23 cellular contexts compared by ENCODE assay signal in the genomic region with DNA sequence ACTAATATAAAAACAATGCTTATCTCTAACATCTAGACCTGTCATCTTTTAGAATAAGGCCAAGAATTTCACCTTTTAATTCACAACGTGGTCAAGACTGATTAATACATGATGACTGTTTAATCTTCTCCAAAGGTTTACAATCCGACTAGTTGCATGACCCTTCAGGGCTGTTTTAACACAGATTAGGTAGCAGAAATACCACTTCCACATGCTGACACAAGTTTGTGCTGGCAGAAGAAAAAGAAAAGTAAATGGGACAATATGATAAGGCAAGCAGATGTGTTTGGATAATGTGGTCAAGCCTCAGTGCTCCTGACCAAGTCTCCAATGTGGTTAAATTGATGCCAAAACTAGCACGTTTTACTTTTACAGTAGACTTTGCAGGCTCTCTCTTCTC. TPM values are rescaled to one million over a fixed set of nuclear protein-coding genes. Genes with fewer than 3 reads are reported as not detected.
DNase-seq lines count a peak whose midpoint lies in the region; ATAC-seq, FAIRE-seq and TF ChIP-seq lines count a peak whose summit lies in the region.
"Had no signal": no experiment of that assay in that cellular context is flagged by ENCODE, and none has a peak within 500 bp of the region (broad histone marks: within the 10 kb centered on the region; RNA-seq: fewer than 3 reads in every experiment).

No MANE protein-coding gene starts in this region.

- no peak overlapping the region for H2BK5ac ChIP-seq in H9 (ENCODE audit: insufficient read length, low read length)

- no peak overlapping the region for H4K5ac ChIP-seq in H9 (ENCODE audit: insufficient read length, low read depth, low read length)

- H3K4me2 ChIP-seq in GM12878 (ENCODE audit: control insufficient read depth, insufficient read depth) (no peak overlapping the region), H9 (ENCODE audit: insufficient read depth, insufficient read length, low read length) (no peak overlapping the region)

- H3K18ac ChIP-seq in H9 (ENCODE audit: insufficient read length, low read depth, low read length): no peak overlapping the region

- no peak; the same call in 1 of the 3 replicates for ATAC-seq in GM12878
- ATAC-seq in GM19463 (IDR thresholded peaks at IDR 0.05; ENCODE audit: unreplicated experiment): no peak
- ATAC-seq in activated T-helper 17 cell treated with anti-CD3 and anti-CD28 coated beads, Interleukin-2, amount 50 U/mL, for 72 hours (replicated peaks): no peak
- ATAC-seq: right cardiac atrium had no signal

- no peak overlapping the region for H2AFZ ChIP-seq in GM12878 (ENCODE audit: control insufficient read depth, low read depth, low read length)
- H2AFZ ChIP-seq in H9 (ENCODE audit: low read length): no peak overlapping the region

- FAIRE-seq in GM12878 (lab: Jason Lieb, UNC): no peak

- TF ChIP-seq RAD21 in GM12878 (IDR thresholded peaks at IDR 0.05; ENCODE audit: insufficient read depth, low read depth, low read length): no peak

- POLR2A ChIA-PET in GM12878 (lab: Charles Lee): no interaction called here

- TF ChIP-seq POLR2A in GM12878 (IDR thresholded peaks at IDR 0.05; ENCODE audit: low read depth, low read length): no peak

- H3K4me3 Mint-ChIP-seq in activated T-helper 17 cell treated with anti-CD3 and anti-CD28 coated beads, Interleukin-2, amount 50 U/mL, for 72 hours: no peak overlapping the region
- no peak overlapping the region for H3K4me3 Mint-ChIP-seq in H9

- H3K4ac ChIP-seq in H9 (ENCODE audit: low read depth, low read length): no peak overlapping the region

- no peaks in the 10 kb centered on the region for H3K23me2 ChIP-seq in H9 (ENCODE audit: insufficient read length, low read depth, low read length, poor library complexity, severe bottlenecking)

- H3K36me3 Mint-ChIP-seq in activated T-helper 17 cell treated with anti-CD3 and anti-CD28 coated beads, Interleukin-2, amount 50 U/mL, for 72 hours (ENCODE audit: low read depth): no peaks in the 10 kb centered on the region
- H3K36me3 Mint-ChIP-seq in H9 (ENCODE audit: insufficient read depth in 1 of 3, low read depth in 3 of 3): peaks cover 33 to 46% (median 36%) of the 10 kb centered on the region in 3 experiments

- H2BK20ac ChIP-seq in H9 (ENCODE audit: low read depth, low read length, poor library complexity, severe bottlenecking): no peak overlapping the region

- no peak overlapping the region for H2AK5ac ChIP-seq in H9 (ENCODE audit: insufficient read length, low read length)

- no peak overlapping the region for H4K91ac ChIP-seq in H9 (ENCODE audit: insufficient read length, low read depth, low read length)

- H3K9me3 Mint-ChIP-seq in activated T-helper 17 cell treated with anti-CD3 and anti-CD28 coated beads, Interleukin-2, amount 50 U/mL, for 72 hours: peaks cover 19% of the 10 kb centered on the region
- H3K9me3 Mint-ChIP-seq in H9: peaks cover 11 to 15% of the 10 kb centered on the region in 2 experiments; a peak in 4 of 5 replicates

- H3K4me1 Mint-ChIP-seq in activated T-helper 17 cell treated with anti-CD3 and anti-CD28 coated beads, Interleukin-2, amount 50 U/mL, for 72 hours: no peaks in the 10 kb centered on the region
- peaks cover 21 to 51% of the 10 kb centered on the region in 2 experiments for H3K4me1 Mint-ChIP-seq in H9

- no peak overlapping the region for H2BK12ac ChIP-seq in H9 (ENCODE audit: insufficient read length, low read depth, low read length)

- H3K4me3 ChIP-seq in GM12878: no peak overlapping the region
- H3K4me3 ChIP-seq in MG63: no peak overlapping the region
- H3K4me3 ChIP-seq: ascending aorta, HAP-1, lung, SJSA1, thoracic aorta had no signal

- H3K36me3 ChIP-seq in GM12878 (ENCODE audit: control insufficient read depth in 2 of 2, insufficient read depth in 2 of 2, low read length in 1 of 2): no peaks in the 10 kb centered on the region
- H3K36me3 ChIP-seq in MG63: no peaks in the 10 kb centered on the region
- H3K36me3 ChIP-seq: ascending aorta, SJSA1, thoracic aorta had no signal

- no peak overlapping the region for H3K56ac ChIP-seq in H9 (ENCODE audit: insufficient read length, low read depth, low read length)

- TF ChIP-seq CTCF in GM12878 (IDR thresholded peaks at IDR 0.05 in 2 of 3, conservative IDR thresholded peaks at IDR 0.05 in 1 of 3; ENCODE audit: control insufficient read depth in 2 of 3, extremely low read depth in 1 of 3, insufficient read depth in 1 of 3, low read depth in 3 of 3, low read length in 3 of 3) (no peak), H9 (conservative IDR thresholded peaks at IDR 0.05) (no peak)

- in situ Hi-C loops in GM12878 (cut with MboI): no loop called here

- H4K20me1 ChIP-seq in GM12878 (ENCODE audit: control insufficient read depth, insufficient read depth) (no peaks in the 10 kb centered on the region), H9 (ENCODE audit: control insufficient read depth, insufficient read depth, insufficient read length) (no peaks in the 10 kb centered on the region)

- no peak overlapping the region for H3K27ac ChIP-seq in GM12878 (ENCODE audit: control insufficient read depth, insufficient read depth)
- no peak overlapping the region for H3K27ac ChIP-seq in H9 (ENCODE audit: insufficient read length, low read depth, low read length)
- H3K27ac ChIP-seq: ascending aorta, SJSA1, thoracic aorta had no signal

- no peaks in the 10 kb centered on the region for H3K4me1 ChIP-seq in GM12878 (ENCODE audit: control insufficient read depth, insufficient read depth, low read length)
- peaks cover 9% of the 10 kb centered on the region for H3K4me1 ChIP-seq in H9 (ENCODE audit: insufficient read depth, low read length)
- H3K4me1 ChIP-seq: ascending aorta, HAP-1, SJSA1 had no signal

- H2BK120ac ChIP-seq in H9 (ENCODE audit: low read depth, low read length, poor library complexity, severe bottlenecking): no peak overlapping the region

- DNase-seq in CMK (ENCODE audit: low read depth): peak; percentile 70
- peak; percentile 5 for DNase-seq in NAMALWA (ENCODE audit: low spot score)
- DNase-seq in GM12878 (ENCODE audit: low read depth, low spot score): no peak
- peak; percentile 45 for DNase-seq in kidney glomerular epithelial cell (lab: John Stamatoyannopoulos, UW)
- DNase-seq in H9: no peak
- no peak for DNase-seq in MG63
- DNase-seq: activated CD4-positive, alpha-beta T cell treated with anti-CD3 and anti-CD28 coated beads, Interleukin-2, amount 50 U/mL, for 4 hours; DMS153; effector CD4-positive, alpha-beta T cell; IMR-90; NCI-H1092 treated with DMSO at 0.1 percent for 48 hours; NCI-H2171; right cardiac atrium; stimulated activated CD8-positive, alpha-beta memory T cell treated with anti-CD3 and anti-CD28 coated beads, Interleukin-4, amount 100 ng/mL, for 48 hours; T-helper 9 cell had no signal

- no peak overlapping the region for H3K14ac ChIP-seq in H9 (ENCODE audit: insufficient read depth, low read length)

- H3K27me3 ChIP-seq in GM12878 (replicated peaks in 1 of 2; ENCODE audit: control insufficient read depth in 2 of 2, insufficient read depth in 2 of 2, low read length in 1 of 2) (no peaks in the 10 kb centered on the region), H9 (ENCODE audit: insufficient read depth, low read length) (no peaks in the 10 kb centered on the region), MG63 (no peaks in the 10 kb centered on the region)
- H3K27me3 ChIP-seq: ascending aorta, SJSA1 had no signal

- CTCF ChIA-PET in GM12878 (lab: Yijun Ruan, JAX): interaction anchor here (0.6 to 1.3 kb wide), 2 partner anchors 13 to 90 kb away, joined by 3 to 6 read pairs; no protein-coding TSS in a partner anchor

- no peak for TF ChIP-seq EP300 in GM12878 (IDR thresholded peaks at IDR 0.05; ENCODE audit: borderline replicate concordance in 1 of 2, control insufficient read depth in 1 of 2, low read depth in 2 of 2, low read length in 2 of 2)

- H3K27me3 Mint-ChIP-seq in activated T-helper 17 cell treated with anti-CD3 and anti-CD28 coated beads, Interleukin-2, amount 50 U/mL, for 72 hours: no peaks in the 10 kb centered on the region
- no peaks in the 10 kb centered on the region for H3K27me3 Mint-ChIP-seq in H9 (ENCODE audit: low read depth)

- intact Hi-C loops in GM12878 (cut with micrococcal nuclease; ENCODE audit: unreplicated experiment): no loop called here

- no peak overlapping the region for H3K23ac ChIP-seq in H9 (ENCODE audit: insufficient read length, low read depth, low read length)

- SMC1A ChIA-PET in GM12878 (lab: Charles Lee; ENCODE audit: uncharacterized antibody, unreplicated experiment): interaction anchor here (0.7 kb wide), 1 partner anchor 355 kb away, joined by 3 read pairs; no protein-coding TSS in a partner anchor

- H3K9me3 ChIP-seq in GM12878 (replicated peaks; ENCODE audit: control insufficient read depth, insufficient read depth, low read length) (peaks cover 10% of the 10 kb centered on the region), H9 (ENCODE audit: control insufficient read depth, low read depth, low read length) (no peaks in the 10 kb centered on the region), MG63 (peaks cover 2% of the 10 kb centered on the region)

- H3K9ac ChIP-seq in GM12878 (ENCODE audit: control insufficient read depth, insufficient read depth, low read length) (no peak overlapping the region), H9 (ENCODE audit: extremely low read depth, insufficient read length, low read length) (no peak overlapping the region)

- H3K27ac Mint-ChIP-seq in activated T-helper 17 cell treated with anti-CD3 and anti-CD28 coated beads, Interleukin-2, amount 50 U/mL, for 72 hours: no peak overlapping the region
- H3K27ac Mint-ChIP-seq in H9: peak overlapping the region in 1 of 3 experiments; percentile 16; a peak in 1 of 7 replicates
- H3K27ac Mint-ChIP-seq: activated T-helper 2 cell treated with anti-CD3 and anti-CD28 coated beads, Interferon-gamma antibody, Interleukin-2, Interleukin-4, amounts not matched to agents 10 μg/mL and 5 μg/mL and 100 μg/mL, durations not matched to agents 14 hours and 24 hours and 36 hours had no signal

- no peak overlapping the region for H4K8ac ChIP-seq in H9 (replicated peaks; ENCODE audit: insufficient read length, low read depth, low read length)

- RAD21 ChIA-PET in GM12878 (lab: Charles Lee; ENCODE audit: unreplicated experiment): interaction anchor here (0.9 kb wide), 1 partner anchor 19 kb away, joined by 3 read pairs; no protein-coding TSS in a partner anchor

- no peak overlapping the region for H2BK15ac ChIP-seq in H9 (ENCODE audit: low read depth, low read length)

- peaks cover 4% of the 10 kb centered on the region for H3K79me1 ChIP-seq in H9 (ENCODE audit: insufficient read depth, low read depth, low read length, poor library complexity, severe bottlenecking)

- no peaks in the 10 kb centered on the region for H3K79me2 ChIP-seq in GM12878 (ENCODE audit: control insufficient read depth, insufficient read depth, low read length)
- peaks cover 87% of the 10 kb centered on the region for H3K79me2 ChIP-seq in H9 (ENCODE audit: insufficient read depth, low read length)

- H3T11ph ChIP-seq in H9 (ENCODE audit: low read length): no peak overlapping the region

- WGBS in GM12878 (ENCODE audit: insufficient coverage, insufficient replicate concordance, low lambda C conversion rate, missing lambda C conversion rate): 30% methylated on average over 3 of the region's 3 CpGs
- WGBS in H9 (ENCODE audit: extremely low coverage, insufficient read length, low lambda C conversion rate): no CpG with 5 or more reads among the region's 3 CpGs

- no TSS peak for BruUV-seq in GM12878 (replicated peaks; lab: Mats Ljungman, UMichigan)

RNA-seq across cellular contexts. Expression of a gene that starts 31.1 kb away (rescaled TPM):
- total RNA-seq in GM12878 (2013; cell fraction: nucleolus; rRNA removed): 218 and 247 TPM in 2 replicates
- total RNA-seq in GM12878 (2014; rRNA removed) (0.62 and 1.0 TPM in 2 replicates), GM12878 (2014; rRNA removed; fragmentation: Illumina TruSeq; extraction: Trizol) (0.83 and 1.1 TPM in 2 replicates), GM12878 (2021) (1.9 and 2.1 TPM in 2 replicates), H9 (2021) (335 and 354 TPM in 2 replicates)
- polyA plus RNA-seq in GM12878 (2011; ENCODE audit: low read depth): 3.2 TPM
- polyA plus RNA-seq in GM12878 (2011; rRNA removed) (10.2 and 10.5 TPM in 2 replicates), GM12878 (2014; fragmentation: Illumina TruSeq; extraction: Trizol) (0.92 and 1.3 TPM in 2 replicates), GM12878 (2014; fragmentation: Nextera tagmentation; extraction: Ambion mirVana) (under 1 TPM; 0.16 to 0.22 TPM), GM12878 (2014; rRNA removed) (0.56 and 0.64 TPM in 2 replicates), GM12878 (2016; fragmentation: Nextera tagmentation; extraction: Ambion mirVana) (1 to 10 TPM; 1.1 TPM)
- polyA plus RNA-seq in GM12878 (2011; cell fraction: cytosol; rRNA removed): 6.8 and 10.6 TPM in 2 replicates
- 23.5 and 32.3 TPM in 2 replicates for polyA plus RNA-seq in GM12878 (2011; cell fraction: nucleus; rRNA removed)
- polyA plus RNA-seq in GM12878 (2012): 4.3 and 4.5 TPM in 2 replicates
- 31.4 and 35.0 TPM in 2 replicates for polyA minus RNA-seq in GM12878 (2011; rRNA and poly(A)+ RNA removed)
- polyA minus RNA-seq in GM12878 (2011; cell fraction: cytosol; rRNA and poly(A)+ RNA removed): 9.4 and 10.0 TPM in 2 replicates
- 52.5 and 60.3 TPM in 2 replicates for polyA minus RNA-seq in GM12878 (2011; cell fraction: nucleus; rRNA and poly(A)+ RNA removed)
- total RNA-seq in activated T-helper 17 cell treated with anti-CD3 and anti-CD28 coated beads, Interleukin-2, amount 50 U/mL, for 72 hours: under 1 TPM in 1 of 2 donors, not detected in 1; 0.50 TPM
- not detected in 2 replicates for total RNA-seq in MG63 (2014; rRNA removed; shearing (Covaris generic); ENCODE audit: low replicate concordance)
- total RNA-seq: activated T-helper 2 cell treated with anti-CD3 and anti-CD28 coated beads, Interferon-gamma antibody, Interleukin-2, Interleukin-4, amounts not matched to agents 10 μg/mL and 5 μg/mL and 100 μg/mL, durations not matched to agents 14 hours and 24 hours and 36 hours had no signal

Comparison
In these comparisons a context has a peak if more than half of its experiments do, and no peak if none do; other contexts are left out.
1. DNase-seq: peak in CMK (single experiment), NAMALWA (single experiment) and kidney glomerular epithelial cell (single experiment); none in GM12878 (single experiment), H9 (single experiment) and MG63 (single experiment).